ENCODE assay signal across 14 cellular contexts in the genomic region with DNA sequence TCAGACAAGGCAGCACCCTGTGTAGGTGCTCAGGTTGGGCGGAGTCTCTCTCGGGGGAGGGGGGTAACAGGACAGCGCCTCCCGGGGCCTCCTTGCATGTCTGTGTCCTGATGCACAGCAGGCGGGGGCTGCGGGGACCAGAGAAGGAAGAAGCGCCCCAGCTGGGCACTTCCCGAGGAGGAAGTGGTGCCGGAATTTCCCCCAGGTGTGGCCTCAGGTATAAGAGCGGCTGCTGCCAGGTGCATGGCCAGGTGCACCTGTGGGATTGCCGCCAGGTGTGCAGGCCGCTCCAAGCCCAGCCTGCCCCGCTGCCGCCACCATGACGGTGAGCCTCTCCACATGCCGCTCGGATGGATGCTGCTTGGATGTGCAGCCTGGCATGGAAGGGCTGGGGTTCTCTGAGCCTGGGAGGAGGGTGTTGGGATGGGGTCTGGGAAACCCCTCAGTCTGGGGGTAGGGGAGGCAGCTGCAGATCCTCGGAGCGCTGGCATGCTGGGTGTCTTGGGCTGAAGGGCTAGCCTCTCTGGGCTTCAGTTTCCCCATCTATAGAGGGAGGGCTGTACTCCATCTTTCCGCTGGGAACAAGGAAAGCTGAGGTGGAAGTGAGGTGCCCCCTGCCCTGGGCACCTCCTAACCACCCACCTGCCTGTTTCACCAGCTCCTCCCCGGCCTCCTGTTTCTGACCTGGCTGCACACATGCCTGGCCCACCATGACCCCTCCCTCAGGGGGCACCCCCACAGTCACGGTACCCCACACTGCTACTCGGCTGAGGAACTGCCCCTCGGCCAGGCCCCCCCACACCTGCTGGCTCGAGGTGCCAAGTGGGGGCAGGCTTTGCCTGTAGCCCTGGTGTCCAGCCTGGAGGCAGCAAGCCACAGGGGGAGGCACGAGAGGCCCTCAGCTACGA. TPM values are rescaled to one million over a fixed set of nuclear protein-coding genes. Genes with fewer than 3 reads are reported as not detected.
A peak's percentile ranks its signal among the peaks of the same experiment; 100 is the strongest.
DNase-seq lines count a peak whose midpoint lies in the region; ATAC-seq and TF ChIP-seq lines count a peak whose summit lies in the region.
"Had no signal": no experiment of that assay in that cellular context is flagged by ENCODE, and none has a peak within 500 bp of the region (broad histone marks: within the 10 kb centered on the region; RNA-seq: fewer than 3 reads in every experiment).

A gene with protein sequence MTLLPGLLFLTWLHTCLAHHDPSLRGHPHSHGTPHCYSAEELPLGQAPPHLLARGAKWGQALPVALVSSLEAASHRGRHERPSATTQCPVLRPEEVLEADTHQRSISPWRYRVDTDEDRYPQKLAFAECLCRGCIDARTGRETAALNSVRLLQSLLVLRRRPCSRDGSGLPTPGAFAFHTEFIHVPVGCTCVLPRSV (plus strand): TSS at position 250 of the 908 bp plus-strand sequence. CDS start 70 bp downstream, at position 320.

- TF ChIP-seq RAD21 in SK-N-SH (IDR thresholded peaks at IDR 0.05; ENCODE audit: low read length): no peak

- H3K27me3 Mint-ChIP-seq in WTC11 (ENCODE audit: low read depth): peaks cover 22% of the 10 kb centered on the region
- H3K27me3 Mint-ChIP-seq in neural crest cell (ENCODE audit: low read depth): peaks cover 25% of the 10 kb centered on the region

- H4K20me1 ChIP-seq in SK-N-SH (ENCODE audit: insufficient read depth): no peaks in the 10 kb centered on the region

- H3K4me1 ChIP-seq in SK-N-SH (ENCODE audit: control insufficient read depth in 1 of 2, insufficient read depth in 2 of 2, low read depth in 1 of 2, low read length in 1 of 2): peaks cover 0 to 6% of the 10 kb centered on the region in 2 experiments; a peak in 1 of 4 replicates
- H3K4me1 ChIP-seq: parathyroid adenoma had no signal

- no peaks in the 10 kb centered on the region for H3K9me3 ChIP-seq in SK-N-SH
- H3K9me3 ChIP-seq: ascending aorta had no signal

- no peaks in the 10 kb centered on the region for H3K9me2 ChIP-seq in SK-N-SH

- peaks cover 20% of the 10 kb centered on the region; the same call in 1 of the 2 replicates for H3K27me3 ChIP-seq in SK-N-SH (ENCODE audit: insufficient read depth)
- H3K27me3 ChIP-seq: ascending aorta had no signal

- TF ChIP-seq CTCF in SK-N-SH (IDR thresholded peaks at IDR 0.05): no peak
- no peak for TF ChIP-seq CTCF in WTC11 (IDR thresholded peaks at IDR 0.05)
- no peak for TF ChIP-seq CTCF in neural crest cell (conservative IDR thresholded peaks at IDR 0.05)

- no peak within 1 kb of the TSS for H3K4me3 ChIP-seq in SK-N-SH (ENCODE audit: low read depth in 2 of 2, low read length in 1 of 2)
- H3K4me3 ChIP-seq: ascending aorta had no signal

- H3K9ac ChIP-seq in SK-N-SH: no peak within 1 kb of the TSS
- H3K9ac ChIP-seq: parathyroid adenoma had no signal

- H3K27ac ChIP-seq in SK-N-SH (ENCODE audit: low read depth in 2 of 2, low read length in 1 of 2): no peak within 1 kb of the TSS
- H3K27ac ChIP-seq: ascending aorta, parathyroid adenoma had no signal

- H3K36me3 Mint-ChIP-seq in WTC11 (no peaks in the 10 kb centered on the region), neural crest cell (ENCODE audit: low read depth) (no peaks in the 10 kb centered on the region)

- POLR2A ChIA-PET in SK-N-SH (lab: Yijun Ruan, JAX): no interaction called here
- POLR2A ChIA-PET in WTC11 (lab: Charles Lee): interaction anchor here (0.7 to 1.2 kb wide), 2 partner anchors 10 to 11 kb away, joined by 3 to 6 read pairs; no protein-coding TSS in a partner anchor

- TF ChIP-seq EP300 in SK-N-SH (IDR thresholded peaks at IDR 0.05; ENCODE audit: borderline replicate concordance in 1 of 2, low read depth in 1 of 2, low read length in 1 of 2): no peak

- H3F3A ChIP-seq in SK-N-SH (replicated peaks; ENCODE audit: insufficient read depth): no peaks in the 10 kb centered on the region

- peak within 1 kb of the TSS; percentile 38 for H3K4me3 Mint-ChIP-seq in WTC11
- H3K4me3 Mint-ChIP-seq in neural crest cell: peak within 1 kb of the TSS; percentile 4

- H3K27ac Mint-ChIP-seq in WTC11: peak within 1 kb of the TSS; percentile 38
- H3K27ac Mint-ChIP-seq in neural crest cell (ENCODE audit: unreplicated experiment): no peak within 1 kb of the TSS

- CTCF ChIA-PET in SK-N-SH (lab: Yijun Ruan, JAX) (interaction anchor here (0.8 to 1.3 kb wide), 2 partner anchors 11 to 76 kb away, joined by 3 read pairs; no protein-coding TSS in a partner anchor), WTC11 (lab: Charles Lee) (interaction anchor here (0.6 to 5.0 kb wide), 11 partner anchors 8 to 683 kb away, joined by 3 to 34 read pairs (median 4); a partner anchor contains a TSS)

- peaks cover 0 to 3% of the 10 kb centered on the region in 2 experiments for H3K36me3 ChIP-seq in SK-N-SH (replicated peaks in 1 of 2; ENCODE audit: control insufficient read depth in 1 of 2, insufficient read depth in 2 of 2, low read length in 1 of 2)

- H3K4me1 Mint-ChIP-seq in WTC11: peaks cover 38% of the 10 kb centered on the region
- peaks cover 8% of the 10 kb centered on the region for H3K4me1 Mint-ChIP-seq in neural crest cell

- 40% methylated on average over 6 of the region's 27 CpGs for WGBS in SK-N-SH (ENCODE audit: low lambda C conversion rate)

- no peak for ATAC-seq in SK-N-SH treated with all-trans-retinoic acid at 6 μM for 48 hours
- no peak for ATAC-seq in WTC11
- ATAC-seq in HG03097 (IDR thresholded peaks at IDR 0.05; ENCODE audit: low FRiP score, unreplicated experiment): no peak

- H2AFZ ChIP-seq in SK-N-SH (ENCODE audit: low read depth): no peak within 1 kb of the TSS
- H2AFZ ChIP-seq: parathyroid adenoma had no signal

- H3K9me3 Mint-ChIP-seq in WTC11 (no peaks in the 10 kb centered on the region), neural crest cell (no peaks in the 10 kb centered on the region)

- H3K4me2 ChIP-seq in SK-N-SH: peak within 1 kb of the TSS; percentile 37; the same call in 1 of the 2 replicates

- no peaks in the 10 kb centered on the region for H3K79me2 ChIP-seq in SK-N-SH (ENCODE audit: insufficient read depth)
- H3K79me2 ChIP-seq: parathyroid adenoma had no signal

- DNase-seq in SK-N-SH: no peak
- DNase-seq in NCI-H187 treated with DMSO at 0.1 percent for 48 hours (lab: John Stamatoyannopoulos, UW): peak; percentile 37
- peak; percentile 64 for DNase-seq in WTC11 (ENCODE audit: low spot score)
- no peak for DNase-seq in neural crest cell (ENCODE audit: low read depth, low spot score)
- DNase-seq in pons (ENCODE audit: low spot score): no peak
- no peak for DNase-seq in Kasumi-1 (lab: John Stamatoyannopoulos, UW)
- DNase-seq: activated CD4-positive, alpha-beta T cell treated with anti-CD3 and anti-CD28 coated beads, Interleukin-2, amount 50 U/mL, for 1 hour; OCI-M1 had no signal

TF ChIP-seq in SK-N-SH, 30 proteins besides CTCF, POLR2A, EP300 and RAD21 (continues in another document):
- TF ChIP-seq, protein P1, sequence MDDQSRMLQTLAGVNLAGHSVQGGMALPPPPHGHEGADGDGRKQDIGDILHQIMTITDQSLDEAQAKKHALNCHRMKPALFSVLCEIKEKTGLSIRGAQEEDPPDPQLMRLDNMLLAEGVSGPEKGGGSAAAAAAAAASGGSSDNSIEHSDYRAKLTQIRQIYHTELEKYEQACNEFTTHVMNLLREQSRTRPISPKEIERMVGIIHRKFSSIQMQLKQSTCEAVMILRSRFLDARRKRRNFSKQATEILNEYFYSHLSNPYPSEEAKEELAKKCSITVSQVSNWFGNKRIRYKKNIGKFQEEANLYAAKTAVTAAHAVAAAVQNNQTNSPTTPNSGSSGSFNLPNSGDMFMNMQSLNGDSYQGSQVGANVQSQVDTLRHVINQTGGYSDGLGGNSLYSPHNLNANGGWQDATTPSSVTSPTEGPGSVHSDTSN (IDR thresholded peaks at IDR 0.05): no peak
- TF ChIP-seq FOSL2 (IDR thresholded peaks at IDR 0.05; ENCODE audit: borderline replicate concordance, low read depth) (no peak), YY1 (IDR thresholded peaks at IDR 0.05; ENCODE audit: low read depth) (no peak), NRF1 (IDR thresholded peaks at IDR 0.05; ENCODE audit: low read depth, low read length) (no peak)

TF ChIP-seq in SK-N-SH treated with all-trans-retinoic acid at 6 μM for 48 hours, 23 proteins besides CTCF, POLR2A, EP300 and RAD21 (continues in another document):
- TF ChIP-seq, protein P2, sequence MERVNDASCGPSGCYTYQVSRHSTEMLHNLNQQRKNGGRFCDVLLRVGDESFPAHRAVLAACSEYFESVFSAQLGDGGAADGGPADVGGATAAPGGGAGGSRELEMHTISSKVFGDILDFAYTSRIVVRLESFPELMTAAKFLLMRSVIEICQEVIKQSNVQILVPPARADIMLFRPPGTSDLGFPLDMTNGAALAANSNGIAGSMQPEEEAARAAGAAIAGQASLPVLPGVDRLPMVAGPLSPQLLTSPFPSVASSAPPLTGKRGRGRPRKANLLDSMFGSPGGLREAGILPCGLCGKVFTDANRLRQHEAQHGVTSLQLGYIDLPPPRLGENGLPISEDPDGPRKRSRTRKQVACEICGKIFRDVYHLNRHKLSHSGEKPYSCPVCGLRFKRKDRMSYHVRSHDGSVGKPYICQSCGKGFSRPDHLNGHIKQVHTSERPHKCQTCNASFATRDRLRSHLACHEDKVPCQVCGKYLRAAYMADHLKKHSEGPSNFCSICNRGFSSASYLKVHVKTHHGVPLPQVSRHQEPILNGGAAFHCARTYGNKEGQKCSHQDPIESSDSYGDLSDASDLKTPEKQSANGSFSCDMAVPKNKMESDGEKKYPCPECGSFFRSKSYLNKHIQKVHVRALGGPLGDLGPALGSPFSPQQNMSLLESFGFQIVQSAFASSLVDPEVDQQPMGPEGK (CRISPR knock-in tag; IDR thresholded peaks at IDR 0.05; ENCODE audit: borderline replicate concordance): no peak

TF ChIP-seq in WTC11, 78 proteins besides CTCF, POLR2A, EP300 and RAD21 (continues in another document):
- TF ChIP-seq, protein P3, sequence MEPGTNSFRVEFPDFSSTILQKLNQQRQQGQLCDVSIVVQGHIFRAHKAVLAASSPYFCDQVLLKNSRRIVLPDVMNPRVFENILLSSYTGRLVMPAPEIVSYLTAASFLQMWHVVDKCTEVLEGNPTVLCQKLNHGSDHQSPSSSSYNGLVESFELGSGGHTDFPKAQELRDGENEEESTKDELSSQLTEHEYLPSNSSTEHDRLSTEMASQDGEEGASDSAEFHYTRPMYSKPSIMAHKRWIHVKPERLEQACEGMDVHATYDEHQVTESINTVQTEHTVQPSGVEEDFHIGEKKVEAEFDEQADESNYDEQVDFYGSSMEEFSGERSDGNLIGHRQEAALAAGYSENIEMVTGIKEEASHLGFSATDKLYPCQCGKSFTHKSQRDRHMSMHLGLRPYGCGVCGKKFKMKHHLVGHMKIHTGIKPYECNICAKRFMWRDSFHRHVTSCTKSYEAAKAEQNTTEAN (CRISPR knock-in tag; IDR thresholded peaks at IDR 0.05): no peak
- TF ChIP-seq SOX15 (CRISPR knock-in tag; IDR thresholded peaks at IDR 0.05) (no peak), HMGA2 (CRISPR knock-in tag; IDR thresholded peaks at IDR 0.05) (no peak)

RNA-seq across cellular contexts. Expression of the gene that starts here (rescaled TPM):
- 0.07 TPM in 1 of 2 replicates, not detected in the other for polyA plus RNA-seq in SK-N-SH (2012; rRNA removed)
- 0.04 TPM in 1 of 2 replicates, not detected in the other for polyA plus RNA-seq in SK-N-SH (2012; cell fraction: cytosol; rRNA removed)
- 0.56 and 0.87 TPM in 2 replicates for polyA plus RNA-seq in SK-N-SH (2012; cell fraction: nucleus; rRNA removed)
- 0.80 to 1.9 TPM (median 1.5 TPM) in 3 replicates for total RNA-seq in WTC11 (2021)
- total RNA-seq in neural crest cell: 0.23 TPM in 1 of 2 replicates, not detected in the other
- total RNA-seq: ascending aorta, urinary bladder had no signal
- polyA plus RNA-seq: keratinocyte had no signal

Comparison
In these comparisons a context has a peak if more than half of its experiments do, and no peak if none do; other contexts are left out.
1. DNase-seq: peak in NCI-H187 treated with DMSO at 0.1 percent for 48 hours (single experiment) and WTC11 (single experiment); none in SK-N-SH (single experiment), neural crest cell (single experiment), pons (single experiment) and Kasumi-1 (0 of 2).